Comparison of ENCODE assay signal across 10 cellular contexts in genomic region chr14:34692898-34693227, GRCh38. TPM values are rescaled to one million over a fixed set of nuclear protein-coding genes. Genes with fewer than 3 reads are reported as not detected.
DNase-seq lines count a peak whose midpoint lies in the region; ATAC-seq and TF ChIP-seq lines count a peak whose summit lies in the region.
"Had no signal": no experiment of that assay in that cellular context is flagged by ENCODE, and none has a peak within 500 bp of the region (broad histone marks: within the 10 kb centered on the region; RNA-seq: fewer than 3 reads in every experiment).

No MANE protein-coding gene starts in this region.

- H3K4me1 ChIP-seq in muscle layer of colon (ENCODE audit: insufficient read depth, low read length), result no peaks in the 10 kb centered on the region
- H3K4me1 ChIP-seq in thoracic aorta (ENCODE audit: control insufficient read depth in 1 of 2, low read depth in 2 of 2), result peaks cover 3 to 10% of the 10 kb centered on the region in 2 donors

- no peak for TF ChIP-seq CTCF in thoracic aorta (IDR thresholded peaks at IDR 0.05)

- H3K9ac ChIP-seq in muscle layer of colon (ENCODE audit: low read length), result no peak overlapping the region

- no peaks in the 10 kb centered on the region for H3K36me3 Mint-ChIP-seq in activated CD8-positive, alpha-beta memory T cell treated with anti-CD3 and anti-CD28 coated beads, Interleukin-2, amount 10 ng/mL, durations not matched to agents 7 days and 5 days
- H3K36me3 Mint-ChIP-seq in dendritic cell treated with granulocyte-macrophage colony-stimulating factor and Interleukin-4, amounts not matched to agents 40 ng/mL and 50 ng/mL, for 4 days (ENCODE audit: low read depth), result no peaks in the 10 kb centered on the region

- H3K9me3 Mint-ChIP-seq in activated CD8-positive, alpha-beta memory T cell treated with anti-CD3 and anti-CD28 coated beads, Interleukin-2, amount 10 ng/mL, durations not matched to agents 7 days and 5 days (ENCODE audit: low read depth), result no peaks in the 10 kb centered on the region
- H3K9me3 Mint-ChIP-seq in dendritic cell treated with granulocyte-macrophage colony-stimulating factor and Interleukin-4, amounts not matched to agents 40 ng/mL and 50 ng/mL, for 4 days, result no peaks in the 10 kb centered on the region

- intact Hi-C loops in dendritic cell treated with granulocyte-macrophage colony-stimulating factor and Interleukin-4, amounts not matched to agents 40 ng/mL and 50 ng/mL, for 4 days (cut with micrococcal nuclease), result no loop called here

- no peak overlapping the region for H3K4me3 Mint-ChIP-seq in activated CD8-positive, alpha-beta memory T cell treated with anti-CD3 and anti-CD28 coated beads, Interleukin-2, amount 10 ng/mL, durations not matched to agents 7 days and 5 days
- peak overlapping the region; percentile 73 for H3K4me3 Mint-ChIP-seq in dendritic cell treated with granulocyte-macrophage colony-stimulating factor and Interleukin-4, amounts not matched to agents 40 ng/mL and 50 ng/mL, for 4 days

- H3K36me3 ChIP-seq in muscle layer of colon (ENCODE audit: insufficient read depth, low read length), result no peaks in the 10 kb centered on the region
- no peaks in the 10 kb centered on the region for H3K36me3 ChIP-seq in thoracic aorta

- peaks cover 9% of the 10 kb centered on the region for H3K4me1 Mint-ChIP-seq in activated CD8-positive, alpha-beta memory T cell treated with anti-CD3 and anti-CD28 coated beads, Interleukin-2, amount 10 ng/mL, durations not matched to agents 7 days and 5 days
- peaks cover 12% of the 10 kb centered on the region for H3K4me1 Mint-ChIP-seq in dendritic cell treated with granulocyte-macrophage colony-stimulating factor and Interleukin-4, amounts not matched to agents 40 ng/mL and 50 ng/mL, for 4 days (ENCODE audit: low read depth)

- ATAC-seq in activated CD8-positive, alpha-beta memory T cell treated with anti-CD3 and anti-CD28 coated beads, Interleukin-2, amount 10 ng/mL, durations not matched to agents 7 days and 5 days, result no peak
- ATAC-seq in thoracic aorta (ENCODE audit: insufficient number of reproducible peaks, low FRiP score, low read depth), result no peak
- no peak for ATAC-seq in GM21529 (IDR thresholded peaks at IDR 0.05; ENCODE audit: unreplicated experiment)

- H3K9me3 ChIP-seq in muscle layer of colon (ENCODE audit: low read length), result no peaks in the 10 kb centered on the region
- H3K9me3 ChIP-seq in thoracic aorta, result no peaks in the 10 kb centered on the region
- H3K9me3 ChIP-seq: body of pancreas had no signal

- peak; percentile 1 for DNase-seq in activated CD8-positive, alpha-beta memory T cell treated with anti-CD3 and anti-CD28 coated beads, Interleukin-2, amount 10 ng/mL, durations not matched to agents 7 days and 5 days
- no peak for DNase-seq in activated CD8-positive, alpha-beta memory T cell treated with anti-CD3 and anti-CD28 coated beads, Interleukin-2, amount 50 U/mL, for 4 hours
- DNase-seq in thoracic aorta (ENCODE audit: low spot score), result no peak
- no peak for DNase-seq in NCI-H2081 (lab: John Stamatoyannopoulos, UW)
- no peak for DNase-seq in SW 1271 (lab: John Stamatoyannopoulos, UW)
- DNase-seq: SHP77 had no signal

- peak overlapping the region; percentile 31 to 59 for H3K4me3 ChIP-seq in muscle layer of colon (ENCODE audit: low read depth in 1 of 2, low read length in 2 of 2)
- peak overlapping the region; percentile 66 for H3K4me3 ChIP-seq in thoracic aorta
- H3K4me3 ChIP-seq: body of pancreas had no signal

- no peak overlapping the region for H3K27ac ChIP-seq in muscle layer of colon (ENCODE audit: low read depth, low read length)
- H3K27ac ChIP-seq in thoracic aorta, result no peak overlapping the region

- CTCF ChIA-PET in activated CD8-positive, alpha-beta memory T cell treated with anti-CD3 and anti-CD28 coated beads, Interleukin-2, amount 10 ng/mL, durations not matched to agents 7 days and 5 days (lab: Charles Lee), result no interaction called here

- no peaks in the 10 kb centered on the region for H3K27me3 ChIP-seq in muscle layer of colon (ENCODE audit: control insufficient read depth in 1 of 2, insufficient read depth in 2 of 2, low read length in 2 of 2)
- no peaks in the 10 kb centered on the region for H3K27me3 ChIP-seq in thoracic aorta (replicated peaks; ENCODE audit: insufficient read depth)
- H3K27me3 ChIP-seq: body of pancreas had no signal

- H3K27ac Mint-ChIP-seq in activated CD8-positive, alpha-beta memory T cell treated with anti-CD3 and anti-CD28 coated beads, Interleukin-2, amount 10 ng/mL, durations not matched to agents 7 days and 5 days, result no peak overlapping the region
- H3K27ac Mint-ChIP-seq in dendritic cell treated with granulocyte-macrophage colony-stimulating factor and Interleukin-4, amounts not matched to agents 40 ng/mL and 50 ng/mL, for 4 days, result no peak overlapping the region

- peaks cover 21% of the 10 kb centered on the region for H3K27me3 Mint-ChIP-seq in activated CD8-positive, alpha-beta memory T cell treated with anti-CD3 and anti-CD28 coated beads, Interleukin-2, amount 10 ng/mL, durations not matched to agents 7 days and 5 days
- H3K27me3 Mint-ChIP-seq in dendritic cell treated with granulocyte-macrophage colony-stimulating factor and Interleukin-4, amounts not matched to agents 40 ng/mL and 50 ng/mL, for 4 days, result peaks cover 3% of the 10 kb centered on the region

RNA-seq across cellular contexts. Expression of gene CFL2, which starts 21.5 kb away (rescaled TPM):
- 1 to 10 TPM; 6.9 to 7.4 TPM for total RNA-seq in activated CD8-positive, alpha-beta memory T cell treated with anti-CD3 and anti-CD28 coated beads, Interleukin-2, amount 10 ng/mL, durations not matched to agents 7 days and 5 days
- total RNA-seq in thoracic aorta, result 100 to 1,000 TPM in 1 of 2 donors, 10 to 100 TPM in 1; 94.6 to 127 TPM

Comparison
In these comparisons a context has a peak if more than half of its experiments do, and no peak if none do; other contexts are left out.
1. RNA of gene CFL2, which starts 21.5 kb away (total RNA-seq): 94.6 to 127 TPM in thoracic aorta; 6.9 to 7.4 TPM in activated CD8-positive, alpha-beta memory T cell treated with anti-CD3 and anti-CD28 coated beads, Interleukin-2, amount 10 ng/mL, durations not matched to agents 7 days and 5 days; every median in the first group is over 10 times any median in the second.